ENCODE assay signal across 13 cellular contexts in genomic region chr2:180240774-180241173, GRCh38.
DNase-seq lines count a peak whose midpoint lies in the region; ATAC-seq and TF ChIP-seq lines count a peak whose summit lies in the region.
"Had no signal": no experiment of that assay in that cellular context is flagged by ENCODE, and none has a peak within 500 bp of the region (broad histone marks: within the 10 kb centered on the region; RNA-seq: fewer than 3 reads in every experiment).

No MANE protein-coding gene starts in this region.

- in situ Hi-C loops in IMR-90 (cut with MboI; ENCODE audit: low sequenced_read_pairs) (no loop called here), astrocyte of the spinal cord (cut with HindIII; ENCODE audit: low sequenced_read_pairs) (no loop called here)

- H3K27ac ChIP-seq in IMR-90 (ENCODE audit: insufficient read depth, low read length) = no peak overlapping the region
- no peak overlapping the region for H3K27ac ChIP-seq in substantia nigra (ENCODE audit: low read depth, low read length, poor library complexity, severe bottlenecking)
- H3K27ac ChIP-seq: BLaER1 treated with 17β-estradiol and CSF1 and Interleukin-3, amounts not matched to agents 10 nM and 100 nM; WERI-Rb-1 had no signal

- no peak overlapping the region for H3K4me3 Mint-ChIP-seq in osteocyte (ENCODE audit: unreplicated experiment)
- H3K4me3 Mint-ChIP-seq: activated naive CD4-positive, alpha-beta T cell treated with anti-CD3 and anti-CD28 coated beads, Interleukin-2, amount 50 U/mL, for 24 hours; neural crest cell had no signal

- no peak overlapping the region for H3K4me2 ChIP-seq in IMR-90 (ENCODE audit: low read depth, low read length)
- H3K4me2 ChIP-seq: BLaER1 treated with 17β-estradiol and CSF1 and Interleukin-3, amounts not matched to agents 10 nM and 100 nM had no signal

- no peak overlapping the region for H2AK5ac ChIP-seq in IMR-90 (ENCODE audit: low read depth, low read length)

- H2AK9ac ChIP-seq in IMR-90 (replicated peaks; ENCODE audit: low read depth, low read length, poor library complexity) = no peak overlapping the region

- no peaks in the 10 kb centered on the region for H3K27me3 ChIP-seq in IMR-90 (ENCODE audit: control insufficient read depth, insufficient read depth, low read length)
- H3K27me3 ChIP-seq: BLaER1 treated with 17β-estradiol and CSF1 and Interleukin-3, amounts not matched to agents 10 nM and 100 nM had no signal

- no peak for TF ChIP-seq POLR2A in IMR-90 (IDR thresholded peaks at IDR 0.05; ENCODE audit: low read depth, low read length)

- TF ChIP-seq CTCF in IMR-90 (conservative IDR thresholded peaks at IDR 0.05; ENCODE audit: low read depth, low read length) = peak; percentile 48
- TF ChIP-seq CTCF in astrocyte of the spinal cord (IDR thresholded peaks at IDR 0.05; ENCODE audit: low read depth, low read length) = peak; percentile 38
- peak; percentile 54 for TF ChIP-seq CTCF in osteocyte (IDR thresholded peaks at IDR 0.05)

- BruUV-seq in IMR-90 (replicated peaks; lab: Mats Ljungman, UMichigan) = no TSS peak

- H3K9me1 ChIP-seq in IMR-90 (ENCODE audit: insufficient read depth, low read length) = no peaks in the 10 kb centered on the region

- H3K4me1 Mint-ChIP-seq in osteocyte (ENCODE audit: unreplicated experiment) = peaks cover 2% of the 10 kb centered on the region
- H3K4me1 Mint-ChIP-seq: activated naive CD4-positive, alpha-beta T cell treated with anti-CD3 and anti-CD28 coated beads, Interleukin-2, amount 50 U/mL, for 24 hours; neural crest cell had no signal

- H4K8ac ChIP-seq in IMR-90 (ENCODE audit: low read depth in 2 of 2, low read length in 2 of 2) = no peak overlapping the region

- H3K4me3 ChIP-seq in IMR-90 (ENCODE audit: insufficient read depth, low read depth, low read length) = no peak overlapping the region
- no peak overlapping the region for H3K4me3 ChIP-seq in astrocyte of the spinal cord (ENCODE audit: low read depth, low read length)
- H3K4me3 ChIP-seq: BLaER1 treated with 17β-estradiol and CSF1 and Interleukin-3, amounts not matched to agents 10 nM and 100 nM had no signal

- H3K14ac ChIP-seq in IMR-90 (replicated peaks; ENCODE audit: low read depth, low read length) = no peak overlapping the region

- H2BK120ac ChIP-seq in IMR-90 (ENCODE audit: low read depth, low read length) = no peak overlapping the region

- H3K23ac ChIP-seq in IMR-90 (ENCODE audit: low read depth, low read length) = no peak overlapping the region

- no peak overlapping the region for H3K56ac ChIP-seq in IMR-90 (ENCODE audit: extremely low read depth, insufficient read depth, low read length)

- dilution Hi-C loops in IMR-90 (cut with HindIII; ENCODE audit: low sequenced_read_pairs, unreplicated experiment) = no loop called here

- no peaks in the 10 kb centered on the region for H3K36me3 ChIP-seq in IMR-90 (ENCODE audit: control insufficient read depth, insufficient read depth, low read length)
- H3K36me3 ChIP-seq: BLaER1 treated with 17β-estradiol and CSF1 and Interleukin-3, amounts not matched to agents 10 nM and 100 nM; WERI-Rb-1 had no signal

- POLR2A ChIA-PET in IMR-90 (lab: Charles Lee; ENCODE audit: unreplicated experiment) = no interaction called here

- no peaks in the 10 kb centered on the region for H3K79me1 ChIP-seq in IMR-90 (ENCODE audit: low read depth in 1 of 2, low read length in 2 of 2)

- H4K20me1 ChIP-seq in IMR-90 (ENCODE audit: insufficient read depth, low read length) = no peaks in the 10 kb centered on the region
- H4K20me1 ChIP-seq: BLaER1 treated with 17β-estradiol and CSF1 and Interleukin-3, amounts not matched to agents 10 nM and 100 nM had no signal

- no peaks in the 10 kb centered on the region for H3K4me1 ChIP-seq in IMR-90 (ENCODE audit: control insufficient read depth, insufficient read depth, low read length)
- H3K4me1 ChIP-seq: BLaER1 treated with 17β-estradiol and CSF1 and Interleukin-3, amounts not matched to agents 10 nM and 100 nM had no signal

- CTCF ChIA-PET in IMR-90 (lab: Yijun Ruan, JAX) = interaction anchor here (0.6 to 1.0 kb wide), 4 partner anchors 18 to 494 kb away, joined by 3 to 4 read pairs (median 3); no protein-coding TSS in a partner anchor

- no peak overlapping the region for H3K18ac ChIP-seq in IMR-90 (ENCODE audit: low read depth, low read length)

- H2AFZ ChIP-seq in IMR-90 (replicated peaks; ENCODE audit: low read length, poor library complexity) = no peak overlapping the region

- H3K27me3 Mint-ChIP-seq in osteocyte (ENCODE audit: unreplicated experiment) = no peaks in the 10 kb centered on the region
- H3K27me3 Mint-ChIP-seq: activated naive CD4-positive, alpha-beta T cell treated with anti-CD3 and anti-CD28 coated beads, Interleukin-2, amount 50 U/mL, for 24 hours had no signal

- DNase-seq in NCI-H2227 (lab: John Stamatoyannopoulos, UW; ENCODE audit: unreplicated experiment) = peak; percentile 7
- DNase-seq in NCI-H2227 treated with DMSO at 0.1 percent for 48 hours (lab: John Stamatoyannopoulos, UW) = no peak
- DNase-seq in IMR-90 = peak; percentile 22
- DNase-seq in astrocyte of the spinal cord (ENCODE audit: low read depth, low spot score) = peak; percentile 41
- DNase-seq in osteocyte (ENCODE audit: extremely low spot score, unreplicated experiment) = no peak
- no peak for DNase-seq in NCI-H2107 treated with DMSO at 0.1 percent for 48 hours (lab: John Stamatoyannopoulos, UW; ENCODE audit: unreplicated experiment)
- DNase-seq in substantia nigra (lab: John Stamatoyannopoulos, UW) = no peak
- no peak for DNase-seq in ecto neural progenitor cell (ENCODE audit: low spot score)
- DNase-seq: NCI-H2029 treated with DMSO at 0.1 percent for 48 hours, WERI-Rb-1 had no signal

- H3K9me3 ChIP-seq in IMR-90 (ENCODE audit: control insufficient read depth, insufficient read depth, low read length) = no peaks in the 10 kb centered on the region
- H3K9me3 ChIP-seq: BLaER1 treated with 17β-estradiol and CSF1 and Interleukin-3, amounts not matched to agents 10 nM and 100 nM had no signal

- H4K91ac ChIP-seq in IMR-90 (ENCODE audit: insufficient read depth, low read depth, low read length) = no peak overlapping the region

- H2BK15ac ChIP-seq in IMR-90 (ENCODE audit: low read depth, low read length) = no peak overlapping the region

- H2BK5ac ChIP-seq in IMR-90 (ENCODE audit: low read depth, low read length, poor library complexity, severe bottlenecking) = no peak overlapping the region

- no peak overlapping the region for H3K27ac Mint-ChIP-seq in osteocyte (ENCODE audit: unreplicated experiment)
- H3K27ac Mint-ChIP-seq: activated naive CD4-positive, alpha-beta T cell treated with anti-CD3 and anti-CD28 coated beads, Interleukin-2, amount 50 U/mL, for 24 hours had no signal

- no peak overlapping the region for H3K9ac ChIP-seq in IMR-90 (ENCODE audit: low read depth, low read length)
- H3K9ac ChIP-seq: BLaER1 treated with 17β-estradiol and CSF1 and Interleukin-3, amounts not matched to agents 10 nM and 100 nM had no signal

- H4K5ac ChIP-seq in IMR-90 (ENCODE audit: low read depth, low read length) = no peak overlapping the region

- H3K9me3 Mint-ChIP-seq in osteocyte (ENCODE audit: unreplicated experiment) = no peaks in the 10 kb centered on the region
- H3K9me3 Mint-ChIP-seq: activated naive CD4-positive, alpha-beta T cell treated with anti-CD3 and anti-CD28 coated beads, Interleukin-2, amount 50 U/mL, for 24 hours had no signal

- intact Hi-C loops in IMR-90 (cut with micrococcal nuclease) = loop anchor here (1.0 to 5.0 kb wide), 3 partner anchors 113 to 832 kb away; no protein-coding TSS in a partner anchor

- TF ChIP-seq RAD21 in IMR-90 (IDR thresholded peaks at IDR 0.05; ENCODE audit: low read length) = peak; percentile 55

- H3K36me3 Mint-ChIP-seq in osteocyte (ENCODE audit: unreplicated experiment) = no peaks in the 10 kb centered on the region
- H3K36me3 Mint-ChIP-seq: activated naive CD4-positive, alpha-beta T cell treated with anti-CD3 and anti-CD28 coated beads, Interleukin-2, amount 50 U/mL, for 24 hours had no signal

- ATAC-seq in IMR-90 (ENCODE audit: low read depth) = peak; percentile 54

- no peak overlapping the region for H2BK20ac ChIP-seq in IMR-90 (ENCODE audit: low read depth, low read length)

- no peak overlapping the region for H3K4ac ChIP-seq in IMR-90 (ENCODE audit: low read depth, low read length)

TF ChIP-seq in IMR-90, 13 proteins besides CTCF, POLR2A, EP300 and RAD21:
- TF ChIP-seq SMC3 (IDR thresholded peaks at IDR 0.05; ENCODE audit: low read depth, low read length) (peak; percentile 38), FOS (IDR thresholded peaks at IDR 0.05; ENCODE audit: low read depth, low read length) (no peak)
TF ChIP-seq in IMR-90: peak in this region for 1.

Comparison
In these comparisons a context has a peak if more than half of its experiments do, and no peak if none do; other contexts are left out.
1. DNase-seq: peak in NCI-H2227 (single experiment), IMR-90 (single experiment) and astrocyte of the spinal cord (single experiment); none in NCI-H2227 treated with DMSO at 0.1 percent for 48 hours (single experiment), osteocyte (single experiment), NCI-H2107 treated with DMSO at 0.1 percent for 48 hours (single experiment), substantia nigra (0 of 49) and ecto neural progenitor cell (single experiment).
2. Peak in every context shown above with its lines, with median percentiles within 50 percentile points of each other: CTCF ChIP-seq.